In genomic region chr7:101127460-101128039, GRCh38 we compare ENCODE assay signal across 10 cellular contexts. TPM values are rescaled to one million over a fixed set of nuclear protein-coding genes. Genes with fewer than 3 reads are reported as not detected.
DNase-seq lines count a peak whose midpoint lies in the region; TF ChIP-seq lines count a peak whose summit lies in the region.
"Had no signal": no experiment of that assay in that cellular context is flagged by ENCODE, and none has a peak within 500 bp of the region (broad histone marks: within the 10 kb centered on the region; RNA-seq: fewer than 3 reads in every experiment).

No MANE protein-coding gene starts in this region.

- H3K4me3 Mint-ChIP-seq in activated CD4-positive, alpha-beta T cell treated with anti-CD3 and anti-CD28 coated beads, Interleukin-2, amount 10 ng/mL, durations not matched to agents 24 days and 14 days = peak overlapping the region; percentile 56

- no peaks in the 10 kb centered on the region for H3K9me3 Mint-ChIP-seq in activated CD4-positive, alpha-beta T cell treated with anti-CD3 and anti-CD28 coated beads, Interleukin-2, amount 10 ng/mL, durations not matched to agents 24 days and 14 days

- H3K27ac ChIP-seq in ascending aorta (peak overlapping the region; percentile 96 to 98), stomach (peak overlapping the region in 4 of 5 donors; percentile 38 to 81 (median 71))

- H3K4me1 ChIP-seq in ascending aorta (peaks cover 12 to 61% of the 10 kb centered on the region in 2 donors), stomach (peaks cover 25 to 45% (median 29%) of the 10 kb centered on the region in 4 donors)

- peak overlapping the region; percentile 56 to 71 for H3K4me3 ChIP-seq in ascending aorta
- H3K4me3 ChIP-seq in stomach = peak overlapping the region; percentile 8 to 37 (median 31)

- intact Hi-C loops in activated CD4-positive, alpha-beta T cell treated with anti-CD3 and anti-CD28 coated beads, Interleukin-2, amount 10 ng/mL, durations not matched to agents 24 days and 14 days (cut with micrococcal nuclease) = no loop called here
- intact Hi-C loops in ascending aorta (cut with DNase I) = loop anchor here (1.0 kb wide), 2 partner anchors 11 to 27 kb away; no protein-coding TSS in a partner anchor
- intact Hi-C loops in stomach (cut with DNase I; ENCODE audit: low total_unique reads) = no loop called here

- no peak for TF ChIP-seq CTCF in ascending aorta (IDR thresholded peaks at IDR 0.05)
- no peak for TF ChIP-seq CTCF in stomach (IDR thresholded peaks at IDR 0.05)

- DNase-seq in activated CD4-positive, alpha-beta T cell treated with anti-CD3 and anti-CD28 coated beads, Interleukin-2, amount 10 ng/mL, durations not matched to agents 24 days and 14 days = no peak
- DNase-seq in activated CD4-positive, alpha-beta T cell treated with anti-CD3 and anti-CD28 coated beads, Interleukin-2, amount 50 U/mL, for 1 hour = no peak
- DNase-seq in ascending aorta (ENCODE audit: low spot score in 2 of 2) = no peak
- peak; percentile 31 for DNase-seq in iris pigment epithelial cell (ENCODE audit: low read depth)
- no peak for DNase-seq in stomach
- DNase-seq in foreskin melanocyte = no peak
- DNase-seq in middle frontal gyrus (ENCODE audit: extremely low spot score, low spot score) = no peak
- DNase-seq in T-helper 9 cell = no peak
- DNase-seq: ACHN had no signal

- TF ChIP-seq EP300 in stomach (IDR thresholded peaks at IDR 0.05) = no peak

- TF ChIP-seq POLR2A in stomach (IDR thresholded peaks at IDR 0.05) = no peak

- 68 to 75% (median 74%) methylated on average over 3 of the region's 3 CpGs for WGBS in stomach, 5 donors

- H3K27me3 Mint-ChIP-seq in activated CD4-positive, alpha-beta T cell treated with anti-CD3 and anti-CD28 coated beads, Interleukin-2, amount 10 ng/mL, durations not matched to agents 24 days and 14 days = peaks cover 47% of the 10 kb centered on the region

- H3K27ac Mint-ChIP-seq in activated CD4-positive, alpha-beta T cell treated with anti-CD3 and anti-CD28 coated beads, Interleukin-2, amount 10 ng/mL, durations not matched to agents 24 days and 14 days = peak overlapping the region; percentile 4

- peaks cover 19 to 42% of the 10 kb centered on the region in 2 donors for H3K36me3 ChIP-seq in ascending aorta
- peaks cover 0 to 12% (median 2%) of the 10 kb centered on the region in 4 donors for H3K36me3 ChIP-seq in stomach

- H3K36me3 Mint-ChIP-seq in activated CD4-positive, alpha-beta T cell treated with anti-CD3 and anti-CD28 coated beads, Interleukin-2, amount 10 ng/mL, durations not matched to agents 24 days and 14 days (ENCODE audit: low read depth) = no peaks in the 10 kb centered on the region

- peaks cover 40% of the 10 kb centered on the region for H3K4me1 Mint-ChIP-seq in activated CD4-positive, alpha-beta T cell treated with anti-CD3 and anti-CD28 coated beads, Interleukin-2, amount 10 ng/mL, durations not matched to agents 24 days and 14 days

- H3K27me3 ChIP-seq in ascending aorta (no peaks in the 10 kb centered on the region), stomach (peaks cover 0 to 23% (median 0%) of the 10 kb centered on the region in 3 donors)

- H3K9me3 ChIP-seq in ascending aorta (no peaks in the 10 kb centered on the region), stomach (no peaks in the 10 kb centered on the region)

RNA-seq across cellular contexts. Expression of gene SERPINE1, which starts 0.6 kb away (rescaled TPM):
- 0.33 and 0.45 TPM in 2 replicates for total RNA-seq in activated CD4-positive, alpha-beta T cell treated with anti-CD3 and anti-CD28 coated beads, Interleukin-2, amount 10 ng/mL, durations not matched to agents 24 days and 14 days
- total RNA-seq in ascending aorta = 1,267 TPM
- total RNA-seq in stomach = 10 to 100 TPM in 2 of 5 donors, 1 to 10 TPM in 2, under 1 TPM in 1; 0.58 to 25.0 (median 8.4) TPM
- polyA plus RNA-seq in stomach = 10 to 100 TPM in 1 of 3 donors, 1 to 10 TPM in 2; 3.2 to 13.6 (median 4.1) TPM

RNA-seq across cellular contexts. Expression of gene AP1S1, which starts 26.7 kb away (rescaled TPM):
- total RNA-seq in activated CD4-positive, alpha-beta T cell treated with anti-CD3 and anti-CD28 coated beads, Interleukin-2, amount 10 ng/mL, durations not matched to agents 24 days and 14 days = 44.2 and 49.2 TPM in 2 replicates
- total RNA-seq in ascending aorta (77.4 TPM), stomach (10 to 100 TPM in 3 of 5 donors, 1 to 10 TPM in 1, not detected in 1; 2.7 to 54.9 (median 17.6) TPM)
- 10 to 100 TPM; 34.7 to 71.2 (median 62.3) TPM for polyA plus RNA-seq in stomach

RNA-seq across cellular contexts. Expression of gene VGF, which starts 37.8 kb away (rescaled TPM):
- 0.23 and 0.28 TPM in 2 replicates for total RNA-seq in activated CD4-positive, alpha-beta T cell treated with anti-CD3 and anti-CD28 coated beads, Interleukin-2, amount 10 ng/mL, durations not matched to agents 24 days and 14 days
- total RNA-seq in ascending aorta (not detected), stomach (1 to 10 TPM in 1 of 5 donors, under 1 TPM in 1, not detected in 3; 0.55 to 5.8 TPM)
- polyA plus RNA-seq in stomach = under 1 TPM in 2 of 3 donors, not detected in 1; 0.15 to 0.75 TPM
- total RNA-seq: urinary bladder had no signal

RNA-seq across cellular contexts. Expression of gene TRIM56, which starts 42.3 kb away (rescaled TPM):
- total RNA-seq in activated CD4-positive, alpha-beta T cell treated with anti-CD3 and anti-CD28 coated beads, Interleukin-2, amount 10 ng/mL, durations not matched to agents 24 days and 14 days = 41.1 and 44.5 TPM in 2 replicates
- total RNA-seq in ascending aorta (29.6 TPM), stomach (10 to 100 TPM; 13.6 to 41.1 (median 24.6) TPM)
- polyA plus RNA-seq in stomach = 1 to 10 TPM; 7.5 to 9.8 (median 8.3) TPM

RNA-seq across cellular contexts. Expression of gene NAT16, which starts 52.5 kb away (rescaled TPM):
- total RNA-seq in activated CD4-positive, alpha-beta T cell treated with anti-CD3 and anti-CD28 coated beads, Interleukin-2, amount 10 ng/mL, durations not matched to agents 24 days and 14 days = not detected in 2 replicates
- not detected for total RNA-seq in ascending aorta
- not detected for total RNA-seq in stomach
- under 1 TPM in 1 of 3 donors, not detected in 2; 0.05 TPM for polyA plus RNA-seq in stomach
- total RNA-seq: urinary bladder had no signal
- polyA plus RNA-seq: urinary bladder had no signal

Comparison
In these comparisons a context has a peak if more than half of its experiments do, and no peak if none do; other contexts are left out.
1. RNA of gene SERPINE1, which starts 0.6 kb away (total RNA-seq): 1,267 TPM in ascending aorta (single experiment); 0.58 to 25.0 TPM in stomach and 0.33 to 0.45 TPM in activated CD4-positive, alpha-beta T cell treated with anti-CD3 and anti-CD28 coated beads, Interleukin-2, amount 10 ng/mL, durations not matched to agents 24 days and 14 days; every median in the first group is over 10 times any median in the second.